Comparison of ENCODE assay signal across 14 cellular contexts in the genomic region with DNA sequence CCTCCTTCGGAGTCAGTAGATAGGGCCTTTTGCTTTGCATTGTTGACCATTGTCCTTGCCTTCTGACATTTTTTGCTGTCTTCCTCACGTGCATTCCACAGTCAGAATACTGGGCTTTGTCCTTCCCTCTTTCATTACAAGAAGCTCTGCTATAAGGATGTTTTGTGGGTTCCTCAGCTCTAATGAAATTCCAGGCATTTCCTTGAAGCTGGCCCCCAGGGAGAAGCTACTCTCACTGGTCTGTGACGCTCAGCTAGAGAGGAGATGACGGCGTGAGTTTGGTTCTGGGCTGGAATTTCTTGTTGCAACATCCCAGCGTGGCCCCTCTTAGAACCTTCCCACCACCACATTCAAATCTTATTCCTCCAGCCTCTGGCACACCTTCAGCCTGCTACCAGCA.
A peak's percentile ranks its signal among the peaks of the same experiment; 100 is the strongest.
DNase-seq lines count a peak whose midpoint lies in the region; ATAC-seq and TF ChIP-seq lines count a peak whose summit lies in the region.
"Had no signal": no experiment of that assay in that cellular context is flagged by ENCODE, and none has a peak within 500 bp of the region (broad histone marks: within the 10 kb centered on the region; RNA-seq: fewer than 3 reads in every experiment).

No MANE protein-coding gene starts in this region.

- no peaks in the 10 kb centered on the region for H3K4me1 ChIP-seq in heart right ventricle
- H3K4me1 ChIP-seq: colonic mucosa, SJCRH30 had no signal

- peaks cover 0 to 60% (median 20%) of the 10 kb centered on the region in 7 donors for H3K27me3 ChIP-seq in heart right ventricle
- H3K27me3 ChIP-seq: colonic mucosa, SJCRH30 had no signal

- in situ Hi-C loops in astrocyte of the cerebellum (cut with HindIII; ENCODE audit: low sequenced_read_pairs) = no loop called here

- DNase-seq in left cardiac atrium (peak; percentile 26), heart right ventricle (no peak), astrocyte of the cerebellum (ENCODE audit: low read depth) (peak; percentile 91), iPS-NIHi7 (ENCODE audit: extremely low spot score) (peak; percentile 52), HuH-7.5 (ENCODE audit: low spot score) (no peak), HPDE6-E6E7 (ENCODE audit: extremely low spot score) (no peak), NCI-H2196 (lab: John Stamatoyannopoulos, UW; ENCODE audit: unreplicated experiment) (no peak)
- no peak for DNase-seq in stimulated activated CD8-positive, alpha-beta memory T cell treated with anti-CD3 and anti-CD28 coated beads, Interleukin-4, amount 100 ng/mL, for 48 hours
- DNase-seq: colonic mucosa, GOT3, MV-4-11, NCI-H526 treated with DMSO at 0.1 percent for 48 hours, SJCRH30 had no signal

- intact Hi-C loops in left cardiac atrium (cut with DNase I) = no loop called here
- intact Hi-C loops in heart right ventricle (cut with DNase I) = no loop called here

- H3K9me3 ChIP-seq in heart right ventricle = no peaks in the 10 kb centered on the region
- H3K9me3 ChIP-seq: A549, colonic mucosa, SJCRH30 had no signal

- TF ChIP-seq CTCF in heart right ventricle (IDR thresholded peaks at IDR 0.05) (no peak), astrocyte of the cerebellum (IDR thresholded peaks at IDR 0.05; ENCODE audit: low read depth, low read length, missing control alignments) (no peak)

- H3K4me3 ChIP-seq in heart right ventricle = no peak overlapping the region
- no peak overlapping the region for H3K4me3 ChIP-seq in astrocyte of the cerebellum (ENCODE audit: low read depth, low read length)
- H3K4me3 ChIP-seq: A549, colonic mucosa, SJCRH30 had no signal

- 25 to 29% methylated on average over 6 of the region's 6 CpGs for WGBS in heart right ventricle, 2 donors

- no peaks in the 10 kb centered on the region for H3K36me3 ChIP-seq in heart right ventricle
- H3K36me3 ChIP-seq: colonic mucosa, SJCRH30 had no signal

- H3K27ac ChIP-seq in heart right ventricle = no peak overlapping the region
- H3K27ac ChIP-seq: A549, colonic mucosa, SJCRH30 had no signal

- ATAC-seq in left cardiac atrium (peak; percentile 21 to 53), heart right ventricle (no peak)
- ATAC-seq: A549 had no signal

Comparison
In these comparisons a context has a peak if more than half of its experiments do, and no peak if none do; other contexts are left out.
1. ATAC-seq: peak in left cardiac atrium (2 of 2); none in heart right ventricle (0 of 8).
2. DNase-seq: peak in left cardiac atrium (single experiment), astrocyte of the cerebellum (single experiment) and iPS-NIHi7 (single experiment); none in heart right ventricle (0 of 2), HuH-7.5 (single experiment), stimulated activated CD8-positive, alpha-beta memory T cell treated with anti-CD3 and anti-CD28 coated beads, Interleukin-4, amount 100 ng/mL, for 48 hours (single experiment), HPDE6-E6E7 (single experiment) and NCI-H2196 (single experiment).